10 cellular contexts compared by ENCODE assay signal in the genomic region with DNA sequence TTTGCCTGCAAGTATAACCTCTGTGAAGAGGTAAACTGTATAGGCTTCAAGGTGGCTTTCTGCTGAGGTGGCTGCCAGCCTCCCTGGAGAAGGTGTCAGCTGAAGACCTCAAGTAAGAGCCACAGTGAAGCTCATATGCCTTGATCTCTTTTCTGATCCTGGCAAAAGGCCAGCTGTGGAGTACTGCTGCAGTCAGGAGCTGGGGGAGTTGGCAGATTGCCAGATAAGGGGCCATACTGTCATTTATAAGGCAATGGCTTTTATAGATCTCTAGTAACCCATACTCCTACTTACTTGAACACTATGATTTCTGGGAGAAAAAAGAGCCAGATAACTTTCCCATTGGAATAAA. TPM values are rescaled to one million over a fixed set of nuclear protein-coding genes. Genes with fewer than 3 reads are reported as not detected.
A peak's percentile ranks its signal among the peaks of the same experiment; 100 is the strongest.
DNase-seq lines count a peak whose midpoint lies in the region; ATAC-seq, FAIRE-seq and TF ChIP-seq lines count a peak whose summit lies in the region.
"Had no signal": no experiment of that assay in that cellular context is flagged by ENCODE, and none has a peak within 500 bp of the region (broad histone marks: within the 10 kb centered on the region; RNA-seq: fewer than 3 reads in every experiment).

No MANE protein-coding gene starts in this region.

- H3K4me2 ChIP-seq in SK-N-SH (no peak overlapping the region), K562 (ENCODE audit: insufficient read depth, low read length) (peak overlapping the region; percentile 9; the same call in 1 of the 2 replicates), OCI-LY7 (ENCODE audit: low read length) (no peak overlapping the region)

- H3K36me3 ChIP-seq in SK-N-SH (replicated peaks in 1 of 2; ENCODE audit: control insufficient read depth in 1 of 2, insufficient read depth in 2 of 2, low read length in 1 of 2) (no peaks in the 10 kb centered on the region), K562 (ENCODE audit: control insufficient read depth, insufficient read depth, low read length) (peaks cover 7% of the 10 kb centered on the region; the same call in 1 of the 3 replicates), OCI-LY7 (ENCODE audit: insufficient read depth, low read length) (peaks cover 4% of the 10 kb centered on the region; the same call in 1 of the 2 replicates)
- H3K36me3 ChIP-seq: colonic mucosa had no signal

- peak; percentile 48 for DNase-seq in DMS53 (lab: John Stamatoyannopoulos, UW)
- DNase-seq in DMS53 treated with DMSO at 0.1 percent for 48 hours (lab: John Stamatoyannopoulos, UW; ENCODE audit: unreplicated experiment): no peak
- peak; percentile 71 for DNase-seq in SK-N-SH
- DNase-seq in K562 (ENCODE audit: extremely low read depth in 1 of 4, low spot score in 3 of 4): peak; percentile 72 to 89 (median 76)
- DNase-seq in stimulated activated CD8-positive, alpha-beta memory T cell treated with anti-CD3 and anti-CD28 coated beads, Interleukin-12 subunit alpha, Interleukin-12 subunit beta, amount 100 ng/mL, for 1 hour (ENCODE audit: low read depth): peak; percentile 21
- no peak for DNase-seq in stimulated activated naive B cell treated with anti-CD40 and anti-IgM and Interleukin-4, amounts not matched to agents 10 μg/mL and 1 μg/mL and 100 μg/mL, for 72 hours
- no peak for DNase-seq in NOMO-1 treated with DMSO at 0.1 percent for 48 hours (lab: John Stamatoyannopoulos, UW; ENCODE audit: unreplicated experiment)
- no peak for DNase-seq in OCI-LY7 (ENCODE audit: low spot score)

- no peaks in the 10 kb centered on the region for H4K20me1 ChIP-seq in SK-N-SH (ENCODE audit: insufficient read depth)
- no peaks in the 10 kb centered on the region for H4K20me1 ChIP-seq in K562 (replicated peaks; ENCODE audit: control insufficient read depth, insufficient read depth, low read length)
- 0 out of 2 replicates have a peak, but pooled peaks cover 5% of the 10 kb centered on the region for H4K20me1 ChIP-seq in OCI-LY7 (ENCODE audit: insufficient read depth, low read length)

- H3K4me1 ChIP-seq in SK-N-SH (ENCODE audit: control insufficient read depth in 1 of 2, insufficient read depth in 2 of 2, low read depth in 1 of 2, low read length in 1 of 2): peaks cover 0 to 9% of the 10 kb centered on the region in 2 experiments; a peak in 2 of 4 replicates
- H3K4me1 ChIP-seq in K562 (replicated peaks in 1 of 2; ENCODE audit: control insufficient read depth in 2 of 2, insufficient read depth in 2 of 2, low read length in 2 of 2): peaks cover 11 to 14% of the 10 kb centered on the region in 2 experiments; a peak in 3 of 5 replicates
- H3K4me1 ChIP-seq in OCI-LY7 (ENCODE audit: insufficient read depth, low read length, poor library complexity, severe bottlenecking): peaks cover 35% of the 10 kb centered on the region
- H3K4me1 ChIP-seq: colonic mucosa had no signal

- in situ Hi-C loops in K562 (cut with MboI): no loop called here

- no peak overlapping the region for H3K4me3 ChIP-seq in SK-N-SH (ENCODE audit: low read depth in 2 of 2, low read length in 1 of 2)
- no peak overlapping the region for H3K4me3 ChIP-seq in K562
- H3K4me3 ChIP-seq in OCI-LY7 (ENCODE audit: low read depth, low read length, poor library complexity, severe bottlenecking): no peak overlapping the region
- H3K4me3 ChIP-seq: colonic mucosa had no signal

- no peaks in the 10 kb centered on the region for H3K9me3 ChIP-seq in SK-N-SH
- H3K9me3 ChIP-seq in K562 (replicated peaks; ENCODE audit: control insufficient read depth, insufficient read depth, low read depth, low read length): no peaks in the 10 kb centered on the region
- no peaks in the 10 kb centered on the region for H3K9me3 ChIP-seq in OCI-LY7 (ENCODE audit: low read length)
- H3K9me3 ChIP-seq: colonic mucosa had no signal

- H3K27ac Mint-ChIP-seq in stimulated activated naive B cell treated with anti-CD40 and anti-IgM and Interleukin-4, amounts not matched to agents 10 μg/mL and 1 μg/mL and 100 μg/mL, for 72 hours: no peak overlapping the region

- H3F3A ChIP-seq in SK-N-SH (replicated peaks; ENCODE audit: insufficient read depth): no peaks in the 10 kb centered on the region

- BruUV-seq in K562 (replicated peaks; lab: Mats Ljungman, UMichigan) (no TSS peak), OCI-LY7 (replicated peaks; lab: Mats Ljungman, UMichigan) (no TSS peak)

- no peaks in the 10 kb centered on the region for H3K9me2 ChIP-seq in SK-N-SH
- no peaks in the 10 kb centered on the region for H3K9me2 ChIP-seq in OCI-LY7 (ENCODE audit: insufficient read depth, low read length)

- H3K4me1 Mint-ChIP-seq in stimulated activated naive B cell treated with anti-CD40 and anti-IgM and Interleukin-4, amounts not matched to agents 10 μg/mL and 1 μg/mL and 100 μg/mL, for 72 hours: peaks cover 24 to 31% of the 10 kb centered on the region in 2 donors

- H3K27me3 ChIP-seq in SK-N-SH (ENCODE audit: insufficient read depth) (no peaks in the 10 kb centered on the region), K562 (ENCODE audit: control insufficient read depth in 2 of 2, insufficient read depth in 2 of 2, low read length in 2 of 2) (no peaks in the 10 kb centered on the region)
- H3K27me3 ChIP-seq: colonic mucosa had no signal

- H3K9me3 Mint-ChIP-seq in stimulated activated naive B cell treated with anti-CD40 and anti-IgM and Interleukin-4, amounts not matched to agents 10 μg/mL and 1 μg/mL and 100 μg/mL, for 72 hours: no peaks in the 10 kb centered on the region

- H3K9me1 ChIP-seq in K562 (ENCODE audit: control insufficient read depth, insufficient read depth, low read length): no peaks in the 10 kb centered on the region

- POLR2A ChIA-PET in SK-N-SH (lab: Yijun Ruan, JAX): interaction anchor here (0.6 kb wide), 1 partner anchor 84 kb away, joined by 3 read pairs; no protein-coding TSS in a partner anchor
- POLR2A ChIA-PET in K562 (lab: Yijun Ruan, JAX): interaction anchor here (1.1 to 1.2 kb wide), 2 partner anchors 10 to 51 kb away, joined by 3 to 5 read pairs; no protein-coding TSS in a partner anchor
- POLR2A ChIA-PET in OCI-LY7 (lab: Charles Lee): interaction anchor here (0.8 to 1.4 kb wide), 3 partner anchors 9 to 78 kb away, joined by 3 read pairs; no protein-coding TSS in a partner anchor

- no peaks in the 10 kb centered on the region for H3K79me2 ChIP-seq in SK-N-SH (ENCODE audit: insufficient read depth)
- H3K79me2 ChIP-seq in K562 (ENCODE audit: control insufficient read depth, insufficient read depth, low read length): no peaks in the 10 kb centered on the region
- no peaks in the 10 kb centered on the region for H3K79me2 ChIP-seq in OCI-LY7 (ENCODE audit: insufficient read depth, low read depth, low read length)

- TF ChIP-seq POLR2A in K562 (conservative IDR thresholded peaks at IDR 0.05): no peak

- no peaks in the 10 kb centered on the region for H3K27me3 Mint-ChIP-seq in stimulated activated naive B cell treated with anti-CD40 and anti-IgM and Interleukin-4, amounts not matched to agents 10 μg/mL and 1 μg/mL and 100 μg/mL, for 72 hours

- H2AFZ ChIP-seq in SK-N-SH (ENCODE audit: low read depth): no peak overlapping the region
- no peak overlapping the region for H2AFZ ChIP-seq in K562 (ENCODE audit: low read depth, low read length)
- H2AFZ ChIP-seq in OCI-LY7 (ENCODE audit: low read length): no peak overlapping the region

- ATAC-seq in K562: peak; percentile 87
- ATAC-seq in stimulated activated naive B cell treated with anti-CD40 and anti-IgM and Interleukin-4, amounts not matched to agents 10 μg/mL and 1 μg/mL and 100 μg/mL, for 72 hours (replicated peaks): no peak

- no peak for TF ChIP-seq CTCF in SK-N-SH (IDR thresholded peaks at IDR 0.05)
- no peak for TF ChIP-seq CTCF in K562 (IDR thresholded peaks at IDR 0.05 in 2 of 3, conservative IDR thresholded peaks at IDR 0.05 in 1 of 3; ENCODE audit: insufficient read depth in 2 of 3, low read depth in 1 of 3, low read length in 3 of 3)
- no peak for TF ChIP-seq CTCF in OCI-LY7 (conservative IDR thresholded peaks at IDR 0.05; ENCODE audit: low read length)

- H3K9ac ChIP-seq in SK-N-SH (no peak overlapping the region), K562 (ENCODE audit: insufficient read depth in 1 of 2, low read depth in 2 of 2, low read length in 2 of 2) (no peak overlapping the region)

- intact Hi-C loops in K562 (cut with micrococcal nuclease): no loop called here
- intact Hi-C loops in OCI-LY7 (cut with micrococcal nuclease; ENCODE audit: unreplicated experiment): no loop called here

- TF ChIP-seq RAD21 in SK-N-SH (IDR thresholded peaks at IDR 0.05; ENCODE audit: low read length) (no peak), K562 (CRISPR knock-in tag; conservative IDR thresholded peaks at IDR 0.05 in 1 of 2, IDR thresholded peaks at IDR 0.05 in 1 of 2) (peak in 1 of 2 experiments; percentile 39; a peak in 2 of 4 replicates)

- peak; percentile 82 for FAIRE-seq in K562 (lab: Jason Lieb, UNC)

- CTCF ChIA-PET in SK-N-SH (lab: Yijun Ruan, JAX): interaction anchor here (1.0 kb wide), 1 partner anchor 140 kb away, joined by 4 read pairs; no protein-coding TSS in a partner anchor
- CTCF ChIA-PET in K562 (lab: Yijun Ruan, JAX; ENCODE audit: low intra/inter-chr PET ratio): no interaction called here
- CTCF ChIA-PET in OCI-LY7 (lab: Charles Lee; ENCODE audit: unreplicated experiment): no interaction called here

- no peak for TF ChIP-seq EP300 in SK-N-SH (IDR thresholded peaks at IDR 0.05; ENCODE audit: borderline replicate concordance in 1 of 2, low read depth in 1 of 2, low read length in 1 of 2)
- TF ChIP-seq EP300 in K562 (IDR thresholded peaks at IDR 0.05; ENCODE audit: low read length): 0 out of 2 replicates have a peak, but pooled peaks have one; percentile 16

- H3K36me3 Mint-ChIP-seq in stimulated activated naive B cell treated with anti-CD40 and anti-IgM and Interleukin-4, amounts not matched to agents 10 μg/mL and 1 μg/mL and 100 μg/mL, for 72 hours: peaks cover 3 to 6% of the 10 kb centered on the region in 2 donors

- H3K4me3 Mint-ChIP-seq in stimulated activated naive B cell treated with anti-CD40 and anti-IgM and Interleukin-4, amounts not matched to agents 10 μg/mL and 1 μg/mL and 100 μg/mL, for 72 hours: no peak overlapping the region

- H3K27ac ChIP-seq in SK-N-SH (ENCODE audit: low read depth in 2 of 2, low read length in 1 of 2) (0 out of 4 replicates have a peak overlapping the region, but pooled peaks of 1 of the 2 experiments have one; percentile 16), K562 (ENCODE audit: extremely low read depth, low read depth, low read length) (no peak overlapping the region), OCI-LY7 (ENCODE audit: low read depth, low read length, poor library complexity, severe bottlenecking) (no peak overlapping the region)
- H3K27ac ChIP-seq: 22Rv1, colonic mucosa had no signal

RNA-seq across cellular contexts. Expression of gene CEP85L, which starts 8.8 kb away (rescaled TPM):
- polyA plus RNA-seq in SK-N-SH (2012; rRNA removed) (1.1 and 1.3 TPM in 2 replicates), K562 (2011; rRNA removed) (8.2 and 13.2 TPM in 2 replicates), K562 (2014; fragmentation: Illumina TruSeq; extraction: Trizol) (6.3 and 7.1 TPM in 2 replicates), K562 (2014; fragmentation: Nextera tagmentation; extraction: Ambion mirVana) (1 to 10 TPM; 4.5 to 7.0 TPM), K562 (2014; rRNA removed) (4.4 and 5.8 TPM in 2 replicates)
- polyA plus RNA-seq in SK-N-SH (2012; cell fraction: cytosol; rRNA removed): 1.2 and 1.3 TPM in 2 replicates
- polyA plus RNA-seq in SK-N-SH (2012; cell fraction: nucleus; rRNA removed): 1.1 and 2.5 TPM in 2 replicates
- total RNA-seq in K562 (2011; cell fraction: chromatin; rRNA removed; ENCODE audit: low replicate concordance): 36.3 and 89.5 TPM in 2 replicates
- total RNA-seq in K562 (2011; cell fraction: nucleolus; rRNA removed): 14.0 and 19.1 TPM in 2 replicates
- 31.7 and 73.3 TPM in 2 replicates for total RNA-seq in K562 (2011; cell fraction: nucleoplasm; rRNA removed)
- total RNA-seq in K562 (2014; rRNA removed) (8.3 and 9.3 TPM in 2 replicates), K562 (2014; rRNA removed; fragmentation: Illumina TruSeq; extraction: Trizol) (15.8 and 19.5 TPM in 2 replicates), K562 (2015; rRNA removed; fragmentation: Illumina TruSeq; extraction: Trizol) (11.3 and 11.7 TPM in 2 replicates), K562 (2021) (12.8 and 14.7 TPM in 2 replicates), OCI-LY7 (2022) (12.0 and 15.4 TPM in 2 replicates)
- 2.5 and 2.8 TPM in 2 replicates for polyA plus RNA-seq in K562 (2011; cell fraction: cytosol; rRNA removed)
- 20.7 and 21.3 TPM in 2 replicates for polyA plus RNA-seq in K562 (2011; cell fraction: nucleus; rRNA removed)
- polyA plus RNA-seq in K562 (2012): 4.3 and 5.4 TPM in 2 replicates
- 51.7 and 57.9 TPM in 2 replicates for polyA minus RNA-seq in K562 (2011; rRNA and poly(A)+ RNA removed)
- polyA minus RNA-seq in K562 (2011; cell fraction: cytosol; rRNA and poly(A)+ RNA removed): 7.0 and 8.7 TPM in 2 replicates
- polyA minus RNA-seq in K562 (2011; cell fraction: nucleus; rRNA and poly(A)+ RNA removed): 28.1 and 37.8 TPM in 2 replicates
- 7.4 and 9.6 TPM in 2 replicates for total RNA-seq in OCI-LY7 (2014; rRNA removed; shearing (Covaris generic))

Comparison
In these comparisons a context has a peak if more than half of its experiments do, and no peak if none do; other contexts are left out.
1. DNase-seq: peak in DMS53 (single experiment), SK-N-SH (single experiment), K562 (4 of 4) and stimulated activated CD8-positive, alpha-beta memory T cell treated with anti-CD3 and anti-CD28 coated beads, Interleukin-12 subunit alpha, Interleukin-12 subunit beta, amount 100 ng/mL, for 1 hour (single experiment); none in DMS53 treated with DMSO at 0.1 percent for 48 hours (single experiment), stimulated activated naive B cell treated with anti-CD40 and anti-IgM and Interleukin-4, amounts not matched to agents 10 μg/mL and 1 μg/mL and 100 μg/mL, for 72 hours (single experiment), NOMO-1 treated with DMSO at 0.1 percent for 48 hours (single experiment) and OCI-LY7 (single experiment).